In genomic region chr9:88991066-88992030, GRCh38 we compare ENCODE assay signal across 8 cellular contexts. TPM values are rescaled to one million over a fixed set of nuclear protein-coding genes. Genes with fewer than 3 reads are reported as not detected.
DNase-seq lines count a peak whose midpoint lies in the region; ATAC-seq and TF ChIP-seq lines count a peak whose summit lies in the region.

S1PR3 (plus strand) TSS chr9:88991468; CDS start chr9:89001201, 9,733 bp downstream.

- H3K27ac Mint-ChIP-seq in immature natural killer cell = no peak within 1 kb of the TSS

- peak within 1 kb of the TSS in 4 of 5 donors; percentile 71 to 93 (median 74) for H3K27ac ChIP-seq in adrenal gland

- no peaks in the 10 kb centered on the region for H3K4me1 Mint-ChIP-seq in immature natural killer cell

- no peak for TF ChIP-seq CTCF in AG09309 (IDR thresholded peaks at IDR 0.05; ENCODE audit: control insufficient read depth, insufficient read depth, low read depth, low read length, missing control alignments)
- peak in 1 of 6 experiments; percentile 26 for TF ChIP-seq CTCF in adrenal gland (IDR thresholded peaks at IDR 0.05)

- intact Hi-C loops in adrenal gland (cut with DNase I) = no loop called here

- H3K36me3 ChIP-seq in MG63 (peaks cover 25% of the 10 kb centered on the region), adrenal gland (replicated peaks in 1 of 2) (peaks cover 0 to 4% of the 10 kb centered on the region in 2 donors)

- no peaks in the 10 kb centered on the region for H3K9me3 Mint-ChIP-seq in immature natural killer cell

- H3K4me3 Mint-ChIP-seq in immature natural killer cell = peak within 1 kb of the TSS in 1 of 5 donors; percentile 42

- no peaks in the 10 kb centered on the region for H3K27me3 ChIP-seq in MG63
- H3K27me3 ChIP-seq in adrenal gland = peaks cover 6% of the 10 kb centered on the region

- peak; percentile 57 to 76 for TF ChIP-seq POLR2A in adrenal gland (IDR thresholded peaks at IDR 0.05)

- peaks cover 6 to 22% (median 8%) of the 10 kb centered on the region in 3 donors for H3K27me3 Mint-ChIP-seq in immature natural killer cell (ENCODE audit: low read depth in 3 of 3)

- no peak for ATAC-seq in GM21529 (IDR thresholded peaks at IDR 0.05; ENCODE audit: unreplicated experiment)

- DNase-seq in AG09309 (ENCODE audit: low read depth) (no peak), MG63 (peak; percentile 58), adrenal gland (peak; percentile 61 to 79 (median 72)), skeletal muscle cell (ENCODE audit: low read depth) (no peak), immature natural killer cell (no peak), DMS79 (lab: John Stamatoyannopoulos, UW) (no peak)

- H3K36me3 Mint-ChIP-seq in immature natural killer cell = no peaks in the 10 kb centered on the region

- peaks cover 13 to 40% of the 10 kb centered on the region in 2 donors for H3K4me1 ChIP-seq in adrenal gland (replicated peaks in 1 of 2)

- H3K4me3 ChIP-seq in AG09309 (ENCODE audit: control insufficient read depth, low read depth, low read length) = peak within 1 kb of the TSS; percentile 81
- peak within 1 kb of the TSS; percentile 67 for H3K4me3 ChIP-seq in MG63
- H3K4me3 ChIP-seq in adrenal gland = peak within 1 kb of the TSS; percentile 7 to 90 (median 54)
- peak within 1 kb of the TSS; percentile 82 for H3K4me3 ChIP-seq in iPS-11a (ENCODE audit: low read depth, low read length)
- H3K4me3 ChIP-seq in skeletal muscle cell (ENCODE audit: low read depth, low read length) = peak within 1 kb of the TSS; percentile 73

- WGBS in adrenal gland, 4 donors = 0 to 1% (median 0%) methylated on average over 16 to 89 of the region's 93 CpGs

- H3K9me3 ChIP-seq in MG63 = no peaks in the 10 kb centered on the region
- no peaks in the 10 kb centered on the region for H3K9me3 ChIP-seq in adrenal gland (replicated peaks in 1 of 3)

RNA-seq across cellular contexts. Expression of gene S1PR3, which starts in this region (rescaled TPM):
- total RNA-seq in MG63 (2014; rRNA removed; shearing (Covaris generic); ENCODE audit: low replicate concordance) = 38.7 and 45.1 TPM in 2 replicates
- total RNA-seq in adrenal gland = 100 to 1,000 TPM in 1 of 8 donors, 10 to 100 TPM in 7; 44.1 to 108 (median 66.6) TPM
- polyA plus RNA-seq in adrenal gland = 10 to 100 TPM; 14.1 to 85.6 (median 17.4) TPM
- under 1 TPM in 1 of 3 donors, not detected in 2; 0.20 TPM for polyA plus RNA-seq in immature natural killer cell

Comparison
In these comparisons a context has a peak if more than half of its experiments do, and no peak if none do; other contexts are left out.
1. RNA of gene S1PR3 (polyA plus RNA-seq): 14.1 to 85.6 TPM in adrenal gland; 0.20 TPM in immature natural killer cell; every median in the first group is over 10 times any median in the second.
2. DNase-seq: peak in MG63 (single experiment) and adrenal gland (7 of 7); none in AG09309 (single experiment), skeletal muscle cell (single experiment), immature natural killer cell (0 of 3) and DMS79 (single experiment).
3. Peak in every context shown above with its lines, with median percentiles within 50 percentile points of each other: H3K4me3 ChIP-seq.